Comparison of ENCODE assay signal across 9 cellular contexts in genomic region chr6:8539446-8539845, GRCh38.
DNase-seq lines count a peak whose midpoint lies in the region; ATAC-seq, FAIRE-seq and TF ChIP-seq lines count a peak whose summit lies in the region.
"Had no signal": no experiment of that assay in that cellular context is flagged by ENCODE, and none has a peak within 500 bp of the region (broad histone marks: within the 10 kb centered on the region; RNA-seq: fewer than 3 reads in every experiment).

No MANE protein-coding gene starts in this region.

- H3K27ac ChIP-seq in astrocyte (ENCODE audit: low read depth, low read length): no peak overlapping the region
- no peak overlapping the region for H3K27ac ChIP-seq in mesenchymal stem cell (ENCODE audit: low read length, poor library complexity, severe bottlenecking)
- H3K27ac ChIP-seq in esophagus muscularis mucosa (replicated peaks in 1 of 4): no peak overlapping the region

- no peak overlapping the region for H3K4ac ChIP-seq in mesenchymal stem cell (ENCODE audit: low read depth in 1 of 2, low read length in 2 of 2)

- H3K9me3 ChIP-seq in astrocyte (ENCODE audit: insufficient read depth, low read depth, low read length) (no peaks in the 10 kb centered on the region), mesenchymal stem cell (ENCODE audit: control insufficient read depth, low read length) (peaks cover 13% of the 10 kb centered on the region), esophagus muscularis mucosa (peaks cover 0 to 13% (median 12%) of the 10 kb centered on the region in 4 donors)

- H3K9ac ChIP-seq in astrocyte (ENCODE audit: low read length) (no peak overlapping the region), mesenchymal stem cell (ENCODE audit: low read length) (no peak overlapping the region)

- no peaks in the 10 kb centered on the region for H3K27me3 ChIP-seq in astrocyte (ENCODE audit: insufficient read depth, low read length)
- no peaks in the 10 kb centered on the region for H3K27me3 ChIP-seq in mesenchymal stem cell (ENCODE audit: control insufficient read depth in 1 of 2, insufficient read depth in 1 of 2, low read length in 2 of 2)
- no peaks in the 10 kb centered on the region for H3K27me3 ChIP-seq in esophagus muscularis mucosa

- H3K79me2 ChIP-seq in astrocyte (ENCODE audit: insufficient read depth, low read length): no peaks in the 10 kb centered on the region

- H4K20me1 ChIP-seq in astrocyte (ENCODE audit: insufficient read depth, low read length): no peaks in the 10 kb centered on the region

- no peak overlapping the region for H3K27ac Mint-ChIP-seq in astrocyte (ENCODE audit: unreplicated experiment)

- H2BK15ac ChIP-seq in mesenchymal stem cell (ENCODE audit: low read depth, poor library complexity, severe bottlenecking): no peak overlapping the region

- H3K18ac ChIP-seq in mesenchymal stem cell (ENCODE audit: low read depth in 1 of 2, low read length in 2 of 2): no peak overlapping the region

- H3K4me1 ChIP-seq in astrocyte (ENCODE audit: insufficient read depth, low read length): no peaks in the 10 kb centered on the region
- H3K4me1 ChIP-seq in mesenchymal stem cell (ENCODE audit: control insufficient read depth, insufficient read depth, low read depth, low read length): no peaks in the 10 kb centered on the region
- no peaks in the 10 kb centered on the region for H3K4me1 ChIP-seq in esophagus muscularis mucosa

- peaks cover 3% of the 10 kb centered on the region for H3K9me3 Mint-ChIP-seq in astrocyte (ENCODE audit: unreplicated experiment)

- no peak overlapping the region for H4K8ac ChIP-seq in mesenchymal stem cell (ENCODE audit: low read length)

- TF ChIP-seq EP300 in esophagus muscularis mucosa (IDR thresholded peaks at IDR 0.05): no peak

- ATAC-seq in GM18907 (IDR thresholded peaks at IDR 0.05; ENCODE audit: unreplicated experiment) (peak; percentile 57), HG02759 (IDR thresholded peaks at IDR 0.05; ENCODE audit: unreplicated experiment) (no peak), sciatic nerve (no peak)

- H3K36me3 Mint-ChIP-seq in astrocyte (ENCODE audit: low read depth, unreplicated experiment): no peaks in the 10 kb centered on the region

- no peaks in the 10 kb centered on the region for H3K36me3 ChIP-seq in astrocyte (ENCODE audit: insufficient read depth, low read length)
- H3K36me3 ChIP-seq in mesenchymal stem cell (ENCODE audit: control insufficient read depth in 1 of 2, insufficient read depth in 2 of 2, low read depth in 1 of 2, low read length in 2 of 2): no peaks in the 10 kb centered on the region
- H3K36me3 ChIP-seq in esophagus muscularis mucosa: no peaks in the 10 kb centered on the region

- no peak overlapping the region for H2AK5ac ChIP-seq in mesenchymal stem cell (ENCODE audit: low read length, severe bottlenecking)

- no peak overlapping the region for H3K14ac ChIP-seq in mesenchymal stem cell (ENCODE audit: low read length in 2 of 2)

- TF ChIP-seq POLR2A in esophagus muscularis mucosa (IDR thresholded peaks at IDR 0.05; ENCODE audit: low read depth): no peak

- no peaks in the 10 kb centered on the region for H3K27me3 Mint-ChIP-seq in astrocyte (ENCODE audit: low read depth, unreplicated experiment)

- peak; percentile 16 for TF ChIP-seq CTCF in astrocyte (IDR thresholded peaks at IDR 0.05; ENCODE audit: insufficient read depth, low read depth, low read length)
- no peak for TF ChIP-seq CTCF in esophagus muscularis mucosa (IDR thresholded peaks at IDR 0.05)

- H4K91ac ChIP-seq in mesenchymal stem cell (ENCODE audit: low read length): no peak overlapping the region

- H2BK12ac ChIP-seq in mesenchymal stem cell (ENCODE audit: low read length in 2 of 2): no peak overlapping the region

- no peaks in the 10 kb centered on the region for H3K79me1 ChIP-seq in mesenchymal stem cell (replicated peaks; ENCODE audit: low read length, poor library complexity, severe bottlenecking)

- H3K4me2 ChIP-seq in astrocyte (ENCODE audit: low read length) (no peak overlapping the region), mesenchymal stem cell (ENCODE audit: low read length, poor library complexity, severe bottlenecking) (no peak overlapping the region)

- intact Hi-C loops in esophagus muscularis mucosa (cut with DNase I) (no loop called here), sciatic nerve (cut with DNase I) (no loop called here)

- no peaks in the 10 kb centered on the region for H3K4me1 Mint-ChIP-seq in astrocyte (ENCODE audit: low read depth, unreplicated experiment)

- no peak for FAIRE-seq in astrocyte (lab: Jason Lieb, UNC)

- H2AFZ ChIP-seq in astrocyte (ENCODE audit: low read depth, low read length): no peak overlapping the region
- no peak overlapping the region for H2AFZ ChIP-seq in mesenchymal stem cell (ENCODE audit: low read depth, low read length)

- peak; percentile 61 for DNase-seq in NAMALWA (ENCODE audit: low spot score)
- DNase-seq in astrocyte (ENCODE audit: low read depth): no peak
- DNase-seq in mesenchymal stem cell: peak; percentile 2
- no peak for DNase-seq in esophagus muscularis mucosa (ENCODE audit: extremely low spot score)
- no peak for DNase-seq in NCI-H345 treated with DMSO at 0.1 percent for 48 hours (lab: John Stamatoyannopoulos, UW; ENCODE audit: unreplicated experiment)
- DNase-seq in sciatic nerve (ENCODE audit: low spot score): no peak
- DNase-seq: posterior cingulate gyrus had no signal

- no peak overlapping the region for H3K4me3 ChIP-seq in astrocyte (ENCODE audit: insufficient read depth, low read depth, low read length)
- H3K4me3 ChIP-seq in mesenchymal stem cell (ENCODE audit: insufficient read depth in 1 of 2, low read depth in 1 of 2, low read length in 2 of 2): no peak overlapping the region
- no peak overlapping the region for H3K4me3 ChIP-seq in esophagus muscularis mucosa

- H3K23ac ChIP-seq in mesenchymal stem cell (ENCODE audit: low read length in 2 of 2): no peak overlapping the region

- no peak overlapping the region for H3K4me3 Mint-ChIP-seq in astrocyte (ENCODE audit: unreplicated experiment)

- no peak overlapping the region for H2BK5ac ChIP-seq in mesenchymal stem cell (ENCODE audit: low read depth, low read length, poor library complexity, severe bottlenecking)

- no peak overlapping the region for H2BK120ac ChIP-seq in mesenchymal stem cell (ENCODE audit: low read depth, low read length)

Comparison
In these comparisons a context has a peak if more than half of its experiments do, and no peak if none do; other contexts are left out.
1. DNase-seq: peak in NAMALWA (single experiment) and mesenchymal stem cell (single experiment); none in astrocyte (single experiment), esophagus muscularis mucosa (single experiment), NCI-H345 treated with DMSO at 0.1 percent for 48 hours (single experiment) and sciatic nerve (single experiment).